ENCODE assay signal across 31 cellular contexts in the genomic region with DNA sequence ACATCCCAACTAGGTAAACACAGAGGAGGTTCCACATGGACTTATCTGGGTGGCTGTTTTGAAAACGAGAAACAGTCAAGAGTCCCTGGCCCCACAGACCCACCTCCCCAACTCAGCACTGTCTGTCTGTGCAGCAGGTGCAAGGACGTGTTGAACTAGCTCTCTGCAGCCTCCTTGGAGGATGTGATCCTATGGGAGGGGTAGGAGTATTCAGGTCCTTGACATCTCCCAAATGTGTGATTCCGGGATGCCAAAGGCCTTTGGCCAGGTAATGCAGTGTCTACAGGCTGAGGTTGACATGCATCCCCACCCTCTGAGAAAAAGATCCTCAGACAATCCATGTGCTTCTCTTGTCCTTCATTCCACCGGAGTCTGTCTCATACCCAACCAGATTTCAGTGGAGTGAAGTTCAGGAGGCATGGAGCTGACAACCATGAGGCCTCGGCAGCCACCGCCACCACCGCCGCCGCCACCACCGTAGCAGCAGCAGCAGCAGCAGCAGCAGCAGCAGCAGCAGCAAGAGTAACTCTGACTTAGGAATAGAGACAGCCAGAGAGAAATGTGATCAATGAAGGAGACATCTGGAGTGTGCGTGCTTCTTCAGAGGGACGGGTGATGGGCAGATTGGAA.
A peak's percentile ranks its signal among the peaks of the same experiment; 100 is the strongest.
DNase-seq lines count a peak whose midpoint lies in the region; ATAC-seq, FAIRE-seq and TF ChIP-seq lines count a peak whose summit lies in the region.
"Had no signal": no experiment of that assay in that cellular context is flagged by ENCODE, and none has a peak within 500 bp of the region (broad histone marks: within the 10 kb centered on the region; RNA-seq: fewer than 3 reads in every experiment).

No MANE protein-coding gene starts in this region.

- no peaks in the 10 kb centered on the region for H3K9me3 ChIP-seq in astrocyte (ENCODE audit: insufficient read depth, low read depth, low read length)
- H3K9me3 ChIP-seq in hepatocyte (ENCODE audit: low read depth): no peaks in the 10 kb centered on the region
- H3K9me3 ChIP-seq in ascending aorta: no peaks in the 10 kb centered on the region
- H3K9me3 ChIP-seq: left ventricle myocardium inferior had no signal

- H3K36me3 ChIP-seq in astrocyte (ENCODE audit: insufficient read depth, low read length) (no peaks in the 10 kb centered on the region), hepatocyte (replicated peaks; ENCODE audit: insufficient read depth, low read depth) (no peaks in the 10 kb centered on the region), ascending aorta (no peaks in the 10 kb centered on the region)
- H3K36me3 ChIP-seq: left ventricle myocardium inferior had no signal

- peak overlapping the region; percentile 37 for H3K4me3 Mint-ChIP-seq in astrocyte (ENCODE audit: unreplicated experiment)
- no peak overlapping the region for H3K4me3 Mint-ChIP-seq in progenitor cell of endocrine pancreas (ENCODE audit: low read depth)
- H3K4me3 Mint-ChIP-seq: activated CD8-positive, alpha-beta T cell treated with anti-CD3 and anti-CD28 coated beads, Interleukin-2, amount 10 ng/mL, durations not matched to agents 7 days and 5 days; activated naive CD8-positive, alpha-beta T cell treated with anti-CD3 and anti-CD28 coated beads for 36 hours; CD4-positive, CD25-positive, alpha-beta regulatory T cell; central memory CD8-positive, alpha-beta T cell; naive thymus-derived CD4-positive, alpha-beta T cell; T-helper 17 cell had no signal

- no peaks in the 10 kb centered on the region for H3K36me3 Mint-ChIP-seq in astrocyte (ENCODE audit: low read depth, unreplicated experiment)
- H3K36me3 Mint-ChIP-seq in progenitor cell of endocrine pancreas (ENCODE audit: insufficient read depth): no peaks in the 10 kb centered on the region
- H3K36me3 Mint-ChIP-seq: activated naive CD8-positive, alpha-beta T cell treated with anti-CD3 and anti-CD28 coated beads for 36 hours; CD4-positive, CD25-positive, alpha-beta regulatory T cell; naive thymus-derived CD4-positive, alpha-beta T cell had no signal

- no peak overlapping the region for H3K4me3 ChIP-seq in astrocyte (ENCODE audit: insufficient read depth, low read depth, low read length)
- H3K4me3 ChIP-seq in hepatocyte: no peak overlapping the region
- H3K4me3 ChIP-seq in ascending aorta: no peak overlapping the region
- H3K4me3 ChIP-seq: left ventricle myocardium inferior had no signal

- FAIRE-seq in astrocyte (lab: Jason Lieb, UNC): no peak
- FAIRE-seq: D721Med, endometrium, HTR-8/SVneo, islet of Langerhans, urothelium cell line had no signal

- H3K4me2 ChIP-seq in astrocyte (ENCODE audit: low read length) (no peak overlapping the region), hepatocyte (peak overlapping the region; percentile 30)

- H3K9ac ChIP-seq in astrocyte (ENCODE audit: low read length): no peak overlapping the region

- peaks cover 27% of the 10 kb centered on the region for H3K4me1 Mint-ChIP-seq in astrocyte (ENCODE audit: low read depth, unreplicated experiment)
- peaks cover 49% of the 10 kb centered on the region for H3K4me1 Mint-ChIP-seq in progenitor cell of endocrine pancreas (ENCODE audit: low read depth)
- H3K4me1 Mint-ChIP-seq: activated naive CD8-positive, alpha-beta T cell treated with anti-CD3 and anti-CD28 coated beads for 36 hours; CD4-positive, CD25-positive, alpha-beta regulatory T cell; central memory CD8-positive, alpha-beta T cell; naive thymus-derived CD4-positive, alpha-beta T cell had no signal

- intact Hi-C loops in ascending aorta (cut with DNase I): no loop called here

- H2AFZ ChIP-seq in astrocyte (ENCODE audit: low read depth, low read length): no peak overlapping the region
- H2AFZ ChIP-seq in hepatocyte: no peak overlapping the region

- H3K27ac ChIP-seq in astrocyte (ENCODE audit: low read depth, low read length) (no peak overlapping the region), hepatocyte (no peak overlapping the region), ascending aorta (no peak overlapping the region)
- H3K27ac ChIP-seq: left ventricle myocardium inferior had no signal

- no peaks in the 10 kb centered on the region for H3K9me2 ChIP-seq in hepatocyte (replicated peaks; ENCODE audit: insufficient read depth)

- H3K4me1 ChIP-seq in astrocyte (ENCODE audit: insufficient read depth, low read length): peaks cover 4% of the 10 kb centered on the region
- H3K4me1 ChIP-seq in hepatocyte (ENCODE audit: insufficient read depth): peaks cover 17% of the 10 kb centered on the region
- no peaks in the 10 kb centered on the region for H3K4me1 ChIP-seq in ascending aorta
- H3K4me1 ChIP-seq: left ventricle myocardium inferior had no signal

- H3K27ac Mint-ChIP-seq in astrocyte (ENCODE audit: unreplicated experiment) (no peak overlapping the region), progenitor cell of endocrine pancreas (peak overlapping the region; percentile 78)
- H3K27ac Mint-ChIP-seq: activated CD8-positive, alpha-beta T cell treated with anti-CD3 and anti-CD28 coated beads, Interleukin-2, amount 10 ng/mL, durations not matched to agents 7 days and 5 days; activated naive CD8-positive, alpha-beta T cell treated with anti-CD3 and anti-CD28 coated beads for 36 hours; CD4-positive, CD25-positive, alpha-beta regulatory T cell; naive thymus-derived CD4-positive, alpha-beta T cell; T-helper 17 cell had no signal

- no peak for TF ChIP-seq CTCF in astrocyte (IDR thresholded peaks at IDR 0.05; ENCODE audit: insufficient read depth, low read depth, low read length)
- no peak for TF ChIP-seq CTCF in hepatocyte (IDR thresholded peaks at IDR 0.05; ENCODE audit: poor library complexity)
- TF ChIP-seq CTCF in progenitor cell of endocrine pancreas (IDR thresholded peaks at IDR 0.05; ENCODE audit: unreplicated experiment): no peak
- TF ChIP-seq CTCF in ascending aorta (IDR thresholded peaks at IDR 0.05): no peak

- ATAC-seq in HG03378 (IDR thresholded peaks at IDR 0.05; ENCODE audit: unreplicated experiment) (no peak), HG03521 (IDR thresholded peaks at IDR 0.05; ENCODE audit: unreplicated experiment) (no peak)
- ATAC-seq: activated CD8-positive, alpha-beta T cell treated with anti-CD3 and anti-CD28 coated beads, Interleukin-2, amount 10 ng/mL, durations not matched to agents 7 days and 5 days; naive thymus-derived CD4-positive, alpha-beta T cell; right cardiac atrium; Right ventricle myocardium inferior; SK-N-SH treated with all-trans-retinoic acid at 6 μM for 48 hours; T-helper 17 cell had no signal

- H3K27me3 Mint-ChIP-seq in astrocyte (ENCODE audit: low read depth, unreplicated experiment) (peaks cover 9% of the 10 kb centered on the region), progenitor cell of endocrine pancreas (no peaks in the 10 kb centered on the region)

- DNase-seq in ELF-1 (ENCODE audit: low read depth, low spot score) (peak; percentile 52), astrocyte (ENCODE audit: low read depth) (no peak), hepatocyte (ENCODE audit: low spot score) (no peak), progenitor cell of endocrine pancreas (ENCODE audit: low spot score, unreplicated experiment) (no peak), ascending aorta (ENCODE audit: low spot score in 2 of 2) (no peak), A172 (ENCODE audit: low spot score) (no peak)
- DNase-seq: 8988T; activated CD4-positive, CD25-positive, alpha-beta regulatory T cell treated with anti-CD3 and anti-CD28 coated beads, Interleukin-2, amount 50 U/mL, for 72 hours; activated CD8-positive, alpha-beta T cell treated with anti-CD3 and anti-CD28 coated beads, Interleukin-2, amount 10 ng/mL, durations not matched to agents 7 days and 5 days; activated naive CD8-positive, alpha-beta T cell treated with anti-CD3 and anti-CD28 coated beads for 36 hours; aorta; CD4-positive, CD25-positive, alpha-beta regulatory T cell; dermis blood vessel endothelial cell; HCEC 1CT; left ventricle myocardium inferior; naive thymus-derived CD4-positive, alpha-beta T cell; NCI-H1436; right cardiac atrium; stimulated activated CD4-positive, alpha-beta T cell treated with anti-CD3 and anti-CD28 coated beads, Interleukin-4, amount 100 ng/mL, for 1 hour; substantia nigra; T-helper 17 cell had no signal

- H4K20me1 ChIP-seq in astrocyte (ENCODE audit: insufficient read depth, low read length) (no peaks in the 10 kb centered on the region), hepatocyte (ENCODE audit: insufficient read depth, poor library complexity, severe bottlenecking) (no peaks in the 10 kb centered on the region)

- H3K27me3 ChIP-seq in astrocyte (ENCODE audit: insufficient read depth, low read length) (no peaks in the 10 kb centered on the region), hepatocyte (no peaks in the 10 kb centered on the region), ascending aorta (no peaks in the 10 kb centered on the region)

- H3K9me3 Mint-ChIP-seq in astrocyte (ENCODE audit: unreplicated experiment) (peaks cover 2% of the 10 kb centered on the region), progenitor cell of endocrine pancreas (ENCODE audit: low read depth) (no peaks in the 10 kb centered on the region)
- H3K9me3 Mint-ChIP-seq: activated naive CD8-positive, alpha-beta T cell treated with anti-CD3 and anti-CD28 coated beads for 36 hours; central memory CD8-positive, alpha-beta T cell; naive thymus-derived CD4-positive, alpha-beta T cell had no signal

- H3K79me2 ChIP-seq in astrocyte (ENCODE audit: insufficient read depth, low read length): no peaks in the 10 kb centered on the region
- no peaks in the 10 kb centered on the region for H3K79me2 ChIP-seq in hepatocyte

- WGBS in hepatocyte (ENCODE audit: low lambda C conversion rate, missing lambda C conversion rate): 82% methylated on average over 12 of the region's 12 CpGs
